In genomic region chr19:23403581-23404324, GRCh38 we compare ENCODE assay signal across 20 cellular contexts. TPM values are rescaled to one million over a fixed set of nuclear protein-coding genes. Genes with fewer than 3 reads are reported as not detected.
DNase-seq lines count a peak whose midpoint lies in the region; ATAC-seq, FAIRE-seq and TF ChIP-seq lines count a peak whose summit lies in the region.
"Had no signal": no experiment of that assay in that cellular context is flagged by ENCODE, and none has a peak within 500 bp of the region (broad histone marks: within the 10 kb centered on the region; RNA-seq: fewer than 3 reads in every experiment).

No MANE protein-coding gene starts in this region.

- FAIRE-seq in HepG2 (lab: Jason Lieb, UNC) = peak; percentile 26

- no peaks in the 10 kb centered on the region for H3K36me3 ChIP-seq in HepG2 (replicated peaks in 1 of 2; ENCODE audit: control insufficient read depth in 1 of 2, insufficient read depth in 2 of 2, low read length in 2 of 2)
- H3K36me3 ChIP-seq: suprapubic skin had no signal

- in situ Hi-C loops in HepG2 (cut with HindIII; ENCODE audit: extremely low pct_ligation_motif_present, low pct_unique_long_range_greater_than_20kb) = no loop called here

- peak overlapping the region in 2 of 3 experiments; percentile 15 to 52; a peak in 4 of 6 replicates for H3K4me3 ChIP-seq in HepG2 (replicated peaks in 1 of 3; ENCODE audit: insufficient read depth in 1 of 3, low read depth in 2 of 3, low read length in 3 of 3)
- H3K4me3 ChIP-seq: SK-N-MC, suprapubic skin had no signal

- H3K9me3 Mint-ChIP-seq in WTC11 = no peaks in the 10 kb centered on the region
- H3K9me3 Mint-ChIP-seq: activated T-helper 17 cell treated with anti-CD3 and anti-CD28 coated beads, Interleukin-2, amount 50 U/mL, for 72 hours had no signal

- TF ChIP-seq RAD21 in HepG2 (CRISPR knock-in tag; IDR thresholded peaks at IDR 0.05) = peak; percentile 27; the same call in 1 of the 2 replicates

- H3K79me2 ChIP-seq in HepG2 (ENCODE audit: insufficient read depth, low read length) = no peaks in the 10 kb centered on the region

- no peaks in the 10 kb centered on the region for H3K9me3 ChIP-seq in HepG2 (ENCODE audit: low read length)
- H3K9me3 ChIP-seq: suprapubic skin had no signal

- no peak overlapping the region for H3K27ac Mint-ChIP-seq in WTC11
- H3K27ac Mint-ChIP-seq: activated naive CD8-positive, alpha-beta T cell treated with anti-CD3 and anti-CD28 coated beads, Interleukin-2, amount 50 U/mL, for 24 hours; activated T-helper 17 cell treated with anti-CD3 and anti-CD28 coated beads, Interleukin-2, amount 50 U/mL, for 72 hours; CD4-positive, alpha-beta memory T cell had no signal

- no peaks in the 10 kb centered on the region for H4K20me1 ChIP-seq in HepG2 (ENCODE audit: insufficient read depth, low read length)

- POLR2A ChIA-PET in WTC11 (lab: Charles Lee) (no interaction called here), HepG2 (lab: Yijun Ruan, JAX) (interaction anchor here (0.9 to 1.3 kb wide), 6 partner anchors 8 to 283 kb away, joined by 3 to 26 read pairs (median 4); partner anchors contain the start of genes ZNF675 and ZNF91), RWPE1 (lab: Yijun Ruan, JAX; ENCODE audit: low non-redundant PET) (no interaction called here)

- H3K27ac ChIP-seq in C4-2B = peak overlapping the region; percentile 25; the same call in 1 of the 2 replicates
- peak overlapping the region; percentile 34 for H3K27ac ChIP-seq in HepG2 (ENCODE audit: extremely low read length, insufficient read depth, low read length)
- H3K27ac ChIP-seq in RWPE1 = no peak overlapping the region
- H3K27ac ChIP-seq: SK-N-MC had no signal

- TF ChIP-seq POLR2A in HepG2 (IDR thresholded peaks at IDR 0.05; ENCODE audit: insufficient read depth in 1 of 2, low read depth in 2 of 2, low read length in 2 of 2) = no peak

- peaks cover 72% of the 10 kb centered on the region for H3K36me3 Mint-ChIP-seq in WTC11
- H3K36me3 Mint-ChIP-seq: CD4-positive, alpha-beta memory T cell had no signal

- intact Hi-C loops in HepG2 (cut with micrococcal nuclease; ENCODE audit: unreplicated experiment) = loop anchor here (1.0 kb wide), 1 partner anchor 8 kb away; the partner anchor contains the start of gene ZNF91

- TF ChIP-seq EP300 in HepG2 (IDR thresholded peaks at IDR 0.05; ENCODE audit: low read depth in 2 of 2, low read length in 2 of 2) = no peak
- no peak for TF ChIP-seq EP300 in HepG2 (CRISPR knock-in tag; IDR thresholded peaks at IDR 0.05; ENCODE audit: borderline replicate concordance)

- DNase-seq in HuH-7 (ENCODE audit: low spot score) = peak; percentile 87
- DNase-seq in WTC11 (ENCODE audit: low spot score) = no peak
- DNase-seq in HepG2 (ENCODE audit: low spot score) = peak; percentile 87
- no peak for DNase-seq in GDM1 (lab: John Stamatoyannopoulos, UW)
- no peak for DNase-seq in RWPE1 (ENCODE audit: low spot score)
- DNase-seq: activated naive CD8-positive, alpha-beta T cell treated with anti-CD3 and anti-CD28 coated beads, Interleukin-2, amount 50 U/mL, for 24 hours; CD4-positive, alpha-beta memory T cell; effector CD4-positive, alpha-beta T cell; EL; KG1; NCI-H1694; NCI-H446; PC-3; stimulated activated CD4-positive, alpha-beta T cell treated with anti-CD3 and anti-CD28 coated beads, Interleukin-2, amount 100 ng/mL, for 48 hours had no signal

- BruUV-seq in HepG2 (replicated peaks; lab: Mats Ljungman, UMichigan) = no TSS peak

- peak overlapping the region; percentile 72 for H3K4me2 ChIP-seq in HepG2 (ENCODE audit: low read depth, low read length)

- CTCF ChIA-PET in WTC11 (lab: Charles Lee) (interaction anchor here (0.8 to 1.6 kb wide), 5 partner anchors 9 to 684 kb away, joined by 3 to 6 read pairs (median 5); partner anchors contain the start of genes ZNF254 and ZNF91), HepG2 (lab: Yijun Ruan, JAX; ENCODE audit: low intra/inter-chr PET ratio, low total read pairs) (no interaction called here), RWPE1 (lab: Yijun Ruan, JAX) (no interaction called here)

- TF ChIP-seq CTCF in C4-2B (conservative IDR thresholded peaks at IDR 0.05) = peak; percentile 46
- no peak for TF ChIP-seq CTCF in WTC11 (IDR thresholded peaks at IDR 0.05)
- TF ChIP-seq CTCF in HepG2 (CRISPR knock-in tag; IDR thresholded peaks at IDR 0.05) = peak; percentile 68
- TF ChIP-seq CTCF in RWPE1 (conservative IDR thresholded peaks at IDR 0.05; ENCODE audit: low read depth) = no peak

- no peaks in the 10 kb centered on the region for H3K27me3 Mint-ChIP-seq in WTC11 (ENCODE audit: low read depth)
- H3K27me3 Mint-ChIP-seq: activated naive CD8-positive, alpha-beta T cell treated with anti-CD3 and anti-CD28 coated beads, Interleukin-2, amount 50 U/mL, for 24 hours; activated T-helper 17 cell treated with anti-CD3 and anti-CD28 coated beads, Interleukin-2, amount 50 U/mL, for 72 hours; CD4-positive, alpha-beta memory T cell had no signal

- H3K27me3 ChIP-seq in HepG2 (ENCODE audit: control insufficient read depth in 1 of 2, insufficient read depth in 2 of 2, low read length in 2 of 2) = no peaks in the 10 kb centered on the region
- H3K27me3 ChIP-seq: suprapubic skin had no signal

- 0% methylated on average over 2 of the region's 4 CpGs for WGBS in HepG2 (ENCODE audit: low lambda C conversion rate)

- no peaks in the 10 kb centered on the region for H3K4me1 Mint-ChIP-seq in WTC11
- H3K4me1 Mint-ChIP-seq: activated T-helper 17 cell treated with anti-CD3 and anti-CD28 coated beads, Interleukin-2, amount 50 U/mL, for 72 hours; CD4-positive, alpha-beta memory T cell had no signal

- no peak overlapping the region for H3K9ac ChIP-seq in HepG2 (ENCODE audit: insufficient read depth, low read depth, low read length)

- ATAC-seq in WTC11 = peak; percentile 86
- peak; percentile 90 for ATAC-seq in HepG2
- ATAC-seq in HG02678 (IDR thresholded peaks at IDR 0.05; ENCODE audit: unreplicated experiment) = no peak
- no peak for ATAC-seq in HG03469 (IDR thresholded peaks at IDR 0.05; ENCODE audit: unreplicated experiment)
- ATAC-seq: activated naive CD8-positive, alpha-beta T cell treated with anti-CD3 and anti-CD28 coated beads, Interleukin-2, amount 50 U/mL, for 24 hours; activated T-helper 17 cell treated with anti-CD3 and anti-CD28 coated beads, Interleukin-2, amount 50 U/mL, for 72 hours; PC-3 had no signal

- peaks cover 39% of the 10 kb centered on the region for H3K4me1 ChIP-seq in HepG2 (ENCODE audit: insufficient read depth, low read length)
- H3K4me1 ChIP-seq: suprapubic skin had no signal

- H2AFZ ChIP-seq in HepG2 (ENCODE audit: low read length) = no peak overlapping the region

- no peak overlapping the region for H3K4me3 Mint-ChIP-seq in WTC11
- H3K4me3 Mint-ChIP-seq: activated naive CD8-positive, alpha-beta T cell treated with anti-CD3 and anti-CD28 coated beads, Interleukin-2, amount 50 U/mL, for 24 hours; activated T-helper 17 cell treated with anti-CD3 and anti-CD28 coated beads, Interleukin-2, amount 50 U/mL, for 72 hours; CD4-positive, alpha-beta memory T cell had no signal

TF ChIP-seq in WTC11, 78 proteins besides CTCF, POLR2A, EP300 and RAD21 (continues in another document):
- TF ChIP-seq JUN (CRISPR knock-in tag; IDR thresholded peaks at IDR 0.05) (no peak), GABPB1 (CRISPR knock-in tag; IDR thresholded peaks at IDR 0.05) (0 out of 2 replicates have a peak, but pooled peaks have one; percentile 15), ZNF219 (CRISPR knock-in tag; IDR thresholded peaks at IDR 0.05; ENCODE audit: borderline replicate concordance) (no peak)

TF ChIP-seq in HepG2, 621 proteins besides CTCF, POLR2A, EP300 and RAD21 (continues in another document):
- TF ChIP-seq FOXK1 (CRISPR knock-in tag; IDR thresholded peaks at IDR 0.05; ENCODE audit: borderline replicate concordance, low read depth) (peak; percentile 47; the same call in 1 of the 2 replicates), ZNF792 (CRISPR knock-in tag; IDR thresholded peaks at IDR 0.05) (no peak), CHD4 (IDR thresholded peaks at IDR 0.05; ENCODE audit: borderline replicate concordance, low read length) (no peak), KDM4B (CRISPR knock-in tag; IDR thresholded peaks at IDR 0.05) (no peak), ZFP37 (CRISPR knock-in tag; IDR thresholded peaks at IDR 0.05; ENCODE audit: borderline replicate concordance) (no peak)

RNA-seq across cellular contexts. Expression of gene ZNF91, which starts 8.5 kb away (rescaled TPM):
- total RNA-seq in WTC11 (2021) (36.5 to 40.4 TPM (median 40.3 TPM) in 3 replicates), HepG2 (2016; rRNA removed; fragmentation: Illumina TruSeq; extraction: Trizol) (21.5 and 30.7 TPM in 2 replicates)
- total RNA-seq in HepG2 (2016; cell fraction: cytosol; rRNA removed; fragmentation: Illumina TruSeq; extraction: Trizol; ENCODE audit: low read depth) = 7.1 and 8.4 TPM in 2 replicates
- 19.7 and 29.0 TPM in 2 replicates for total RNA-seq in HepG2 (2016; cell fraction: insoluble cytoplasmic fraction; rRNA removed; fragmentation: Illumina TruSeq; extraction: Trizol)
- total RNA-seq in HepG2 (2016; cell fraction: membrane; rRNA removed; fragmentation: Illumina TruSeq; extraction: Trizol) = 14.1 and 19.3 TPM in 2 replicates
- 32.7 and 36.3 TPM in 2 replicates for total RNA-seq in HepG2 (2016; cell fraction: nucleus; rRNA removed; fragmentation: Illumina TruSeq; extraction: Trizol)
- 19.4 and 19.6 TPM in 2 replicates for polyA plus RNA-seq in HepG2 (2011; rRNA removed)
- 16.0 and 22.2 TPM in 2 replicates for polyA plus RNA-seq in HepG2 (2011; cell fraction: cytosol; rRNA removed)
- 27.4 and 37.5 TPM in 2 replicates for polyA plus RNA-seq in HepG2 (2011; cell fraction: nucleus; rRNA removed)
- 14.0 and 14.4 TPM in 2 replicates for polyA plus RNA-seq in HepG2 (2012)
- polyA plus RNA-seq in HepG2 (2016; cell fraction: cytosol; fragmentation: Illumina TruSeq; extraction: Trizol; ENCODE audit: low read depth) = 1.1 and 1.4 TPM in 2 replicates
- 13.1 and 14.1 TPM in 2 replicates for polyA plus RNA-seq in HepG2 (2016; cell fraction: insoluble cytoplasmic fraction; fragmentation: Illumina TruSeq; extraction: Trizol; ENCODE audit: low read depth)
- polyA plus RNA-seq in HepG2 (2016; cell fraction: membrane; fragmentation: Illumina TruSeq; extraction: Trizol; ENCODE audit: low read depth) = 2.0 and 3.9 TPM in 2 replicates
- polyA plus RNA-seq in HepG2 (2016; cell fraction: nucleus; fragmentation: Illumina TruSeq; extraction: Trizol; ENCODE audit: insufficient read depth, low read depth) = 18.2 and 18.6 TPM in 2 replicates
- 20.0 and 43.5 TPM in 2 replicates for polyA minus RNA-seq in HepG2 (2011; rRNA and poly(A)+ RNA removed; ENCODE audit: low replicate concordance)
- 23.2 and 40.4 TPM in 2 replicates for polyA minus RNA-seq in HepG2 (2011; cell fraction: cytosol; rRNA and poly(A)+ RNA removed)
- polyA minus RNA-seq in HepG2 (2011; cell fraction: nucleus; rRNA and poly(A)+ RNA removed) = 84.8 and 108 TPM in 2 replicates

Comparison
In these comparisons a context has a peak if more than half of its experiments do, and no peak if none do; other contexts are left out.
1. CTCF ChIP-seq: peak in C4-2B (single experiment) and HepG2 (single experiment); none in WTC11 (single experiment) and RWPE1 (single experiment).
2. DNase-seq: peak in HuH-7 (single experiment) and HepG2 (single experiment); none in WTC11 (single experiment), GDM1 (single experiment) and RWPE1 (single experiment).
3. ATAC-seq: peak in WTC11 (single experiment) and HepG2 (single experiment); none in HG02678 (single experiment) and HG03469 (single experiment).